1 cellular context compared by ENCODE assay signal in the genomic region with DNA sequence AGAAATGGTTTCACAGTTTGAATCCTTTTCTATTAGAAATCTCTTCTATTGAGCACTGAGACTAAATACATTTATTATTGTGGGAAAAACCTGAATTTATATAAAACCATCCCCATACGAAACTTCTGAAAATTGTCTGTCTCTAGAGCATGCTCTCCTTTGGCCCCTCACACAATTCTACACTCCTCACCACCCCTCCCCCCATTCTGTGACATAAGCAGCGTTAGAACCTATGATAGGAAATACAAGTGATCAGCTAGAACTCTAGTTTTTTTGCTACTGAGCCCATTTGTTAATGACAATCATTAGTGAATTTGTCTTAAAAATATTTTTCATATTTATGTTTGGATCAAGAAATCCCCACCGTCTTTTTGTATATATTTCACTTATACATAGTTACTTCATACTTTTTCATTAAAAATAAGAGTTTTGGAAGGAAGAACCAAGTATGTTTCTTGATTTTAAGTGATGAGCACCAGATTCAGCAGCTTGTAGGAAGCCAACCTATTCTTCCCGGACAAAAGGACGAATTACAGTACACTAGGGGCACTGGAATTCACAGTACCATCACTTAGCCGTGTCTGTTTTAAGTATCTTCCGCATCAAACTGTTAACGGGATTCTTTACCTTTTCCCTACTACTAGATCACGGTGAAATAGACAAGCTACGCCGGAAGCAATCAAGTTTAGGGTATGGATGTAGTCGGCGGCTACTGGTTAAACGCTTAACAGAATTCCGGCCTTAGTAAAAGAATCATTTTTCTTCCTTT.
TF ChIP-seq lines count a peak whose summit lies in the region.

No MANE protein-coding gene starts in this region.

TF ChIP-seq in H1, 55 proteins besides CTCF, POLR2A, EP300 and RAD21:
- TF ChIP-seq SP2 (IDR thresholded peaks at IDR 0.05; ENCODE audit: low read length) (no peak), HDAC2 (IDR thresholded peaks at IDR 0.05; ENCODE audit: borderline replicate concordance in 1 of 2, low read depth in 2 of 2, low read length in 2 of 2) (no peak), KDM4A (IDR thresholded peaks at IDR 0.05; ENCODE audit: low read depth, low read length, severe bottlenecking) (no peak), BRCA1 (IDR thresholded peaks at IDR 0.05; ENCODE audit: low read depth, low read length) (no peak), NRF1 (IDR thresholded peaks at IDR 0.05; ENCODE audit: low read depth, low read length) (no peak), BCL11A (IDR thresholded peaks at IDR 0.05; ENCODE audit: low read depth in 2 of 2, low read length in 2 of 2) (no peak), PHF8 (conservative IDR thresholded peaks at IDR 0.05; ENCODE audit: low read depth, low read length) (no peak), GTF2F1 (IDR thresholded peaks at IDR 0.05; ENCODE audit: borderline replicate concordance, low read depth, low read length) (no peak), TCF12 (IDR thresholded peaks at IDR 0.05; ENCODE audit: low read depth, low read length) (no peak), EGR1 (IDR thresholded peaks at IDR 0.05; ENCODE audit: borderline replicate concordance, low read depth, low read length) (no peak), SP4 (IDR thresholded peaks at IDR 0.05; ENCODE audit: low read length) (no peak), ZNF274 (IDR thresholded peaks at IDR 0.05; ENCODE audit: borderline replicate concordance, extremely low read depth, low read length) (no peak), MAFK (IDR thresholded peaks at IDR 0.05; ENCODE audit: low read depth, low read length) (no peak), TBP (IDR thresholded peaks at IDR 0.05; ENCODE audit: low read depth, low read length) (no peak), CTBP2 (IDR thresholded peaks at IDR 0.05; ENCODE audit: borderline replicate concordance, insufficient read depth, insufficient read length, low read length) (no peak), EZH2 (IDR thresholded peaks at IDR 0.05; ENCODE audit: low read depth, low read length, severe bottlenecking) (no peak)
